12 cellular contexts compared by ENCODE assay signal in the genomic region with DNA sequence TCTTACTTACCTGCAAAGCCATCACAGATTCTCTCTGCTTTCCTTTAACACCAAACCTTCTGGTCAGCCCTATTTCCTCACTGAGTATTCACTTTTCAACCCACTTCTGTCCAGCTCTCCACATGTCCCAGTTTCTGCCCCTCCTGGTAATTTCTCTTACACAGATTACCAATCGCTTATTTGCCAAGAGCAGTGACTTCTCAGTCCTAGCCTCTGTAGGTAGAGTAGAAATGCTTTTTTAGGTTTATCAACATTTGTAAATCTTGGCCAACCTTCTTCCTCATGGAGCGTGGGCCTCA. TPM values are rescaled to one million over a fixed set of nuclear protein-coding genes. Genes with fewer than 3 reads are reported as not detected.
A peak's percentile ranks its signal among the peaks of the same experiment; 100 is the strongest.
DNase-seq lines count a peak whose midpoint lies in the region; ATAC-seq and TF ChIP-seq lines count a peak whose summit lies in the region.
"Had no signal": no experiment of that assay in that cellular context is flagged by ENCODE, and none has a peak within 500 bp of the region (broad histone marks: within the 10 kb centered on the region; RNA-seq: fewer than 3 reads in every experiment).

No MANE protein-coding gene starts in this region.

- no peaks in the 10 kb centered on the region for H3K27me3 Mint-ChIP-seq in activated CD4-positive, alpha-beta T cell treated with anti-CD3 and anti-CD28 coated beads for 36 hours
- H3K27me3 Mint-ChIP-seq in activated naive CD8-positive, alpha-beta T cell treated with anti-CD3 and anti-CD28 coated beads, Interleukin-2, amount 50 U/mL, for 24 hours, result no peaks in the 10 kb centered on the region
- no peaks in the 10 kb centered on the region for H3K27me3 Mint-ChIP-seq in stimulated activated naive B cell treated with anti-CD40 and anti-IgM and Interleukin-4, amounts not matched to agents 10 μg/mL and 1 μg/mL and 100 μg/mL, for 72 hours
- H3K27me3 Mint-ChIP-seq: IgD-negative memory B cell had no signal

- peak overlapping the region; percentile 99 for H3K27ac Mint-ChIP-seq in activated CD4-positive, alpha-beta T cell treated with anti-CD3 and anti-CD28 coated beads for 36 hours
- H3K27ac Mint-ChIP-seq in activated naive CD8-positive, alpha-beta T cell treated with anti-CD3 and anti-CD28 coated beads, Interleukin-2, amount 50 U/mL, for 24 hours, result peak overlapping the region; percentile 69
- H3K27ac Mint-ChIP-seq in stimulated activated naive B cell treated with anti-CD40 and anti-IgM and Interleukin-4, amounts not matched to agents 10 μg/mL and 1 μg/mL and 100 μg/mL, for 72 hours, result no peak overlapping the region

- no peak overlapping the region for H3K4me3 ChIP-seq in HUES64 (ENCODE audit: low read length)
- no peak overlapping the region for H3K4me3 ChIP-seq in neutrophil (ENCODE audit: low read depth in 1 of 2, low read length in 1 of 2)
- H3K4me3 ChIP-seq in SJCRH30, result no peak overlapping the region

- no peak overlapping the region for H3K9ac ChIP-seq in HUES64 (ENCODE audit: low read depth, low read length)
- H3K9ac ChIP-seq: SK-N-SH had no signal

- WGBS in HUES64, result 89% methylated on average over 2 of the region's 2 CpGs

- ATAC-seq in activated CD4-positive, alpha-beta T cell treated with anti-CD3 and anti-CD28 coated beads for 36 hours, result no peak
- ATAC-seq in activated naive CD8-positive, alpha-beta T cell treated with anti-CD3 and anti-CD28 coated beads, Interleukin-2, amount 50 U/mL, for 24 hours, result no peak
- ATAC-seq in GM21786 (IDR thresholded peaks at IDR 0.05; ENCODE audit: unreplicated experiment), result no peak
- no peak for ATAC-seq in stimulated activated naive B cell treated with anti-CD40 and anti-IgM and Interleukin-4, amounts not matched to agents 10 μg/mL and 1 μg/mL and 100 μg/mL, for 72 hours (replicated peaks)

- TF ChIP-seq CTCF in neutrophil (IDR thresholded peaks at IDR 0.05), result peak; percentile 16

- H3K4me1 Mint-ChIP-seq in activated CD4-positive, alpha-beta T cell treated with anti-CD3 and anti-CD28 coated beads for 36 hours, result peaks cover 85% of the 10 kb centered on the region
- peaks cover 77% of the 10 kb centered on the region for H3K4me1 Mint-ChIP-seq in activated naive CD8-positive, alpha-beta T cell treated with anti-CD3 and anti-CD28 coated beads, Interleukin-2, amount 50 U/mL, for 24 hours
- peaks cover 30 to 54% of the 10 kb centered on the region in 2 donors for H3K4me1 Mint-ChIP-seq in stimulated activated naive B cell treated with anti-CD40 and anti-IgM and Interleukin-4, amounts not matched to agents 10 μg/mL and 1 μg/mL and 100 μg/mL, for 72 hours

- POLR2A ChIA-PET in activated CD4-positive, alpha-beta T cell treated with anti-CD3 and anti-CD28 coated beads for 36 hours (lab: Charles Lee), result interaction anchor here (0.6 kb wide), 1 partner anchor 9 kb away, joined by 4 read pairs; no protein-coding TSS in a partner anchor

- intact Hi-C loops in activated CD4-positive, alpha-beta T cell treated with anti-CD3 and anti-CD28 coated beads for 36 hours (cut with DNase I, micrococcal nuclease), result loop anchor here (1.0 to 2.0 kb wide), 3 partner anchors 79 to 116 kb away; no protein-coding TSS in a partner anchor

- DNase-seq in activated CD4-positive, alpha-beta T cell treated with anti-CD3 and anti-CD28 coated beads for 36 hours, result no peak
- no peak for DNase-seq in activated CD4-positive, alpha-beta T cell treated with anti-CD3 and anti-CD28 coated beads, Interleukin-2, amount 50 U/mL, for 48 hours
- no peak for DNase-seq in activated naive CD8-positive, alpha-beta T cell treated with anti-CD3 and anti-CD28 coated beads, Interleukin-2, amount 50 U/mL, for 24 hours
- DNase-seq in SJCRH30, result no peak
- DNase-seq in stimulated activated naive B cell treated with anti-CD40 and anti-IgM and Interleukin-4, amounts not matched to agents 10 μg/mL and 1 μg/mL and 100 μg/mL, for 72 hours, result no peak
- DNase-seq: left cardiac atrium, WERI-Rb-1 had no signal

- H3K4me1 ChIP-seq in HUES64 (ENCODE audit: insufficient read depth, low read length) (peaks cover 37% of the 10 kb centered on the region), neutrophil (ENCODE audit: control insufficient read depth in 1 of 2, insufficient read depth in 1 of 2, low read depth in 1 of 2, low read length in 1 of 2) (no peaks in the 10 kb centered on the region), SJCRH30 (no peaks in the 10 kb centered on the region)

- H3K27ac ChIP-seq in HUES64 (ENCODE audit: low read depth, low read length), result peak overlapping the region; percentile 59; the same call in 1 of the 2 replicates
- H3K27ac ChIP-seq in neutrophil, result no peak overlapping the region
- no peak overlapping the region for H3K27ac ChIP-seq in SJCRH30
- H3K27ac ChIP-seq: WERI-Rb-1 had no signal

- no peaks in the 10 kb centered on the region for H3K9me3 Mint-ChIP-seq in activated CD4-positive, alpha-beta T cell treated with anti-CD3 and anti-CD28 coated beads for 36 hours (ENCODE audit: low read depth)
- no peaks in the 10 kb centered on the region for H3K9me3 Mint-ChIP-seq in activated naive CD8-positive, alpha-beta T cell treated with anti-CD3 and anti-CD28 coated beads, Interleukin-2, amount 50 U/mL, for 24 hours
- H3K9me3 Mint-ChIP-seq in stimulated activated naive B cell treated with anti-CD40 and anti-IgM and Interleukin-4, amounts not matched to agents 10 μg/mL and 1 μg/mL and 100 μg/mL, for 72 hours, result no peaks in the 10 kb centered on the region
- H3K9me3 Mint-ChIP-seq: IgD-negative memory B cell had no signal

- no peak overlapping the region for H3K4me3 Mint-ChIP-seq in activated CD4-positive, alpha-beta T cell treated with anti-CD3 and anti-CD28 coated beads for 36 hours
- no peak overlapping the region for H3K4me3 Mint-ChIP-seq in activated naive CD8-positive, alpha-beta T cell treated with anti-CD3 and anti-CD28 coated beads, Interleukin-2, amount 50 U/mL, for 24 hours
- H3K4me3 Mint-ChIP-seq in stimulated activated naive B cell treated with anti-CD40 and anti-IgM and Interleukin-4, amounts not matched to agents 10 μg/mL and 1 μg/mL and 100 μg/mL, for 72 hours, result no peak overlapping the region
- H3K4me3 Mint-ChIP-seq: IgD-negative memory B cell had no signal

- peaks cover 40% of the 10 kb centered on the region for H3K36me3 Mint-ChIP-seq in activated CD4-positive, alpha-beta T cell treated with anti-CD3 and anti-CD28 coated beads for 36 hours (ENCODE audit: low read depth)
- H3K36me3 Mint-ChIP-seq in activated naive CD8-positive, alpha-beta T cell treated with anti-CD3 and anti-CD28 coated beads, Interleukin-2, amount 50 U/mL, for 24 hours (ENCODE audit: low read depth), result peaks cover 21% of the 10 kb centered on the region
- peaks cover 4 to 10% of the 10 kb centered on the region in 2 donors for H3K36me3 Mint-ChIP-seq in stimulated activated naive B cell treated with anti-CD40 and anti-IgM and Interleukin-4, amounts not matched to agents 10 μg/mL and 1 μg/mL and 100 μg/mL, for 72 hours
- H3K36me3 Mint-ChIP-seq: IgD-negative memory B cell had no signal

- H3K36me3 ChIP-seq in HUES64 (ENCODE audit: insufficient read depth, low read length) (no peaks in the 10 kb centered on the region), neutrophil (no peaks in the 10 kb centered on the region), SJCRH30 (no peaks in the 10 kb centered on the region)
- H3K36me3 ChIP-seq: WERI-Rb-1 had no signal

- CTCF ChIA-PET in activated CD4-positive, alpha-beta T cell treated with anti-CD3 and anti-CD28 coated beads for 36 hours (lab: Charles Lee), result interaction anchor here (0.6 to 3.8 kb wide), 13 partner anchors 8 to 506 kb away, joined by 3 to 25 read pairs (median 3); no protein-coding TSS in a partner anchor

- H3K27me3 ChIP-seq in HUES64 (ENCODE audit: insufficient read depth, low read length), result no peaks in the 10 kb centered on the region
- H3K27me3 ChIP-seq in neutrophil, result no peaks in the 10 kb centered on the region
- no peaks in the 10 kb centered on the region for H3K27me3 ChIP-seq in SJCRH30

- H3K9me3 ChIP-seq in HUES64 (ENCODE audit: insufficient read depth, low read depth, low read length) (no peaks in the 10 kb centered on the region), neutrophil (no peaks in the 10 kb centered on the region), SJCRH30 (replicated peaks) (no peaks in the 10 kb centered on the region)
- H3K9me3 ChIP-seq: SK-N-SH had no signal

RNA-seq across cellular contexts. Expression of a gene that starts 33.6 kb away (rescaled TPM):
- 10 to 100 TPM; 31.5 to 37.1 TPM for total RNA-seq in activated CD4-positive, alpha-beta T cell treated with anti-CD3 and anti-CD28 coated beads for 36 hours
- polyA plus RNA-seq in HUES64 (2013, experiment 1 of 2), result 1.3 TPM
- polyA plus RNA-seq in HUES64 (2013, experiment 2 of 2), result 1.4 TPM
- total RNA-seq in SJCRH30 (2014; rRNA removed; shearing (Covaris generic)), result 3.4 and 3.6 TPM in 2 replicates
